Comparison of ENCODE assay signal across 16 cellular contexts in the genomic region with DNA sequence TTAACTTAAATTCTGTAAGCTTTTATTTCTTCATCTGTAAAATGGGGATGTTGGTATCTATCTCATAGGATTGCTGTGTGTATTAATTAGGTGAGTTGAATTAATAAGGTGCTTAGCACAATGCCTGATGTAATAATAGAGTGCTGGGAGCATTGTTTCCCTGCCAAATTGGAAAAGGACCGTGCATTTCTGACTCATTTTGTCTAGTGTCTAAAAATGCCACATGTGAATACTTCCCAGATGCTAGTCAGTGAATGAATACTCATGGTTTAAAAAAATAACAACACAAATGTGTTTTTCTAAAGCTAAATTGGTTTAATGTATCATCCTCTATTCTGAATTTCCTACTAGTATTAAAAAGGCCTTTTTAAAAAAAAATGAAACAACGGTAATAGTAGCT.
"Had no signal": no experiment of that assay in that cellular context is flagged by ENCODE, and none has a peak within 500 bp of the region (broad histone marks: within the 10 kb centered on the region; RNA-seq: fewer than 3 reads in every experiment).

No MANE protein-coding gene starts in this region.

- H3K27ac ChIP-seq: neural progenitor cell, spleen, stomach, thoracic aorta, upper lobe of right lung had no signal

- H3K4me2 ChIP-seq: neural progenitor cell had no signal

- H3K36me3 ChIP-seq: neural progenitor cell, spleen, stomach, thoracic aorta, upper lobe of right lung had no signal

- H3K9ac ChIP-seq: neural progenitor cell had no signal

- H3K4me1 ChIP-seq: neural progenitor cell, spleen, stomach, upper lobe of right lung had no signal

- H3K9me3 ChIP-seq: stomach, thoracic aorta, upper lobe of right lung had no signal

- H3K27me3 ChIP-seq: neural progenitor cell, stomach, upper lobe of right lung had no signal

- ATAC-seq: sciatic nerve, upper lobe of right lung had no signal

- H2AFZ ChIP-seq: neural progenitor cell had no signal

- H3K4me3 ChIP-seq: lung, neural progenitor cell, spleen, stomach, thoracic aorta, upper lobe of right lung had no signal

- DNase-seq: activated CD4-positive, alpha-beta T cell treated with anti-CD3 and anti-CD28 coated beads for 1 hour; activated CD4-positive, alpha-beta T cell treated with anti-CD3 and anti-CD28 coated beads, Interleukin-2, amount 50 U/mL, for 4 hours; activated naive CD4-positive, alpha-beta T cell; activated naive CD8-positive, alpha-beta T cell treated with anti-CD3 and anti-CD28 coated beads, Interleukin-2, amount 10 ng/mL, durations not matched to agents 7 days and 5 days; activated T-cell treated with anti-CD3 and anti-CD28 coated beads for 4 hours; dermis blood vessel endothelial cell; midbrain; naive B cell; spleen; stomach; T1000; upper lobe of right lung had no signal
